1 cellular context compared by ENCODE assay signal in the genomic region with DNA sequence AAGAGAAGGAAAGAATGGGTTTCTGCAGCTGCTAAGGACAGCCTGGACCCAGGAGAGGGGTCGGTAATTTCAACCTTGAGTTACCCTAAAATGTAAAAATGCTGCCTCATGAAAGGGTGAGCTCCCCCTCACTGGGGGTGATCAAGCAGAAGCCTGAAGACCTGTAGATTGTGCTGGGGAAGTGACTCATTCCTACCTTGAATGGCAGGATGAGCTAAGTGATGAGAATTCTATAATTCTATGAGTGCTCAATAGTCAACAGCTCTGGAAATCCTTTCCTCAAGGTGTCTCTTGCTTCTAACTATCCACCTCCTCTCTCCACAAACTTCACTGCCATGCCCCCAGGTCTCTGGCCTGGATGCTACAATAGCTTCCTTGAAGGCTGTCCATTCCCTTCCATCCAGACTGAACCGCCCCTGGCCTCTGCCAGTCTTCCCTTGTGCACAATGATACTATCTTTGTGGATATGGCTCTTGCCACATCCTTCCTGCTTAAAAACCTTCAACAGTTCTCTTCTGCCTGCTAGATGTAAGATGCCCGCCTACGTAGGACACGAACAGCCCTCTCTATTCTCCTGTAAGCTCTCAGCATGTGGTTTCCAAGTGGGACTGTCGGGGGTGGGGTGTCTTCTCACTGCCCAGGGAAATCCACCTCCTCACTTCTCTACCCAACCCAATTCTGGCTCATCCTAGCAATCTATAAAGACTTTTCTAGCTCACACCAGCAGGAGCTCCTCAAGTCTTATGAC.
TF ChIP-seq lines count a peak whose summit lies in the region.

No MANE protein-coding gene starts in this region.

TF ChIP-seq in A549, 52 proteins besides CTCF, POLR2A, EP300 and RAD21 (continued from another document):
- TF ChIP-seq PHF8 (IDR thresholded peaks at IDR 0.05; ENCODE audit: borderline replicate concordance, low read depth) (no peak), CBX8 (IDR thresholded peaks at IDR 0.05) (no peak), GATA3 (IDR thresholded peaks at IDR 0.05; ENCODE audit: borderline replicate concordance) (no peak), CBX2 (IDR thresholded peaks at IDR 0.05; ENCODE audit: borderline replicate concordance, low read depth) (no peak), RARB (CRISPR knock-in tag; IDR thresholded peaks at IDR 0.05) (no peak), ZSCAN20 (CRISPR knock-in tag; IDR thresholded peaks at IDR 0.05) (no peak), EHF (CRISPR knock-in tag; IDR thresholded peaks at IDR 0.05) (no peak), NFE2L2 (conservative IDR thresholded peaks at IDR 0.05; ENCODE audit: low read length) (no peak), CHD2 (IDR thresholded peaks at IDR 0.05; ENCODE audit: low read length, partially characterized antibody) (no peak)
- TF ChIP-seq, protein P1, sequence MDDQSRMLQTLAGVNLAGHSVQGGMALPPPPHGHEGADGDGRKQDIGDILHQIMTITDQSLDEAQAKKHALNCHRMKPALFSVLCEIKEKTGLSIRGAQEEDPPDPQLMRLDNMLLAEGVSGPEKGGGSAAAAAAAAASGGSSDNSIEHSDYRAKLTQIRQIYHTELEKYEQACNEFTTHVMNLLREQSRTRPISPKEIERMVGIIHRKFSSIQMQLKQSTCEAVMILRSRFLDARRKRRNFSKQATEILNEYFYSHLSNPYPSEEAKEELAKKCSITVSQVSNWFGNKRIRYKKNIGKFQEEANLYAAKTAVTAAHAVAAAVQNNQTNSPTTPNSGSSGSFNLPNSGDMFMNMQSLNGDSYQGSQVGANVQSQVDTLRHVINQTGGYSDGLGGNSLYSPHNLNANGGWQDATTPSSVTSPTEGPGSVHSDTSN (IDR thresholded peaks at IDR 0.05): no peak
- TF ChIP-seq, protein P2, sequence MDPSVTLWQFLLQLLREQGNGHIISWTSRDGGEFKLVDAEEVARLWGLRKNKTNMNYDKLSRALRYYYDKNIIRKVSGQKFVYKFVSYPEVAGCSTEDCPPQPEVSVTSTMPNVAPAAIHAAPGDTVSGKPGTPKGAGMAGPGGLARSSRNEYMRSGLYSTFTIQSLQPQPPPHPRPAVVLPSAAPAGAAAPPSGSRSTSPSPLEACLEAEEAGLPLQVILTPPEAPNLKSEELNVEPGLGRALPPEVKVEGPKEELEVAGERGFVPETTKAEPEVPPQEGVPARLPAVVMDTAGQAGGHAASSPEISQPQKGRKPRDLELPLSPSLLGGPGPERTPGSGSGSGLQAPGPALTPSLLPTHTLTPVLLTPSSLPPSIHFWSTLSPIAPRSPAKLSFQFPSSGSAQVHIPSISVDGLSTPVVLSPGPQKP (IDR thresholded peaks at IDR 0.05; ENCODE audit: low read depth, low read length): no peak
